Comparison of ENCODE assay signal across 33 cellular contexts in genomic region chr5:99116526-99116925, GRCh38.
"Had no signal": no experiment of that assay in that cellular context is flagged by ENCODE, and none has a peak within 500 bp of the region (broad histone marks: within the 10 kb centered on the region; RNA-seq: fewer than 3 reads in every experiment).

No MANE protein-coding gene starts in this region.

- H3K4me1 ChIP-seq: adrenal gland, ascending aorta, body of pancreas, breast epithelium had no signal

- H3K27ac ChIP-seq: adrenal gland, ascending aorta, body of pancreas, brain microvascular endothelial cell, breast epithelium, cardiac muscle cell had no signal

- H3K4me3 ChIP-seq: adrenal gland, ascending aorta, body of pancreas, breast epithelium, cardiac muscle cell had no signal

- H3K9me3 ChIP-seq: adrenal gland, ascending aorta, body of pancreas, breast epithelium had no signal

- DNase-seq: activated effector memory CD4-positive, alpha-beta T cell treated with anti-CD3 and anti-CD28 coated beads, Interleukin-2, amount 50 U/mL, for 16 hours; activated effector memory CD4-positive, alpha-beta T cell treated with Interleukin-2 at 50 U/mL for 16 hours; activated gamma-delta T cell; activated gamma-delta T cell treated with Interleukin-2 at 50 U/mL for 16 hours; activated naive CD4-positive, alpha-beta T cell; activated naive CD4-positive, alpha-beta T cell treated with anti-CD3 and anti-CD28 coated beads for 36 hours; activated naive CD4-positive, alpha-beta T cell treated with anti-CD3 and anti-CD28 coated beads, Interleukin-2, amount 10 ng/mL, durations not matched to agents 7 days and 5 days; activated naive CD4-positive, alpha-beta T cell treated with anti-CD3 and anti-CD28 coated beads, Interleukin-2, amount 50 U/mL, for 16 hours; activated naive CD4-positive, alpha-beta T cell treated with Interleukin-2 at 50 U/mL for 16 hours; activated naive CD8-positive, alpha-beta T cell treated with anti-CD3 and anti-CD28 coated beads for 36 hours; activated naive CD8-positive, alpha-beta T cell treated with anti-CD3 and anti-CD28 coated beads, Interleukin-2, amount 10 ng/mL, durations not matched to agents 7 days and 5 days; activated naive CD8-positive, alpha-beta T cell treated with anti-CD3 and anti-CD28 coated beads, Interleukin-2, amount 50 U/mL, for 24 hours; activated T-cell treated with anti-CD3 and anti-CD28 coated beads, Interleukin-2, amount 50 U/mL, for 24 hours; activated T-cell treated with anti-CD3 and anti-CD28 coated beads, Interleukin-2, amount 50 U/mL, for 4 hours; activated T-cell treated with anti-CD3 and anti-CD28 coated beads, Interleukin-2, amount 50 U/mL, for 48 hours; activated T-cell treated with anti-CD3 and anti-CD28 coated beads, Interleukin-2, amount 50 U/mL, for 72 hours; adrenal gland; amniotic stem cell; amygdala; anterior cingulate cortex; aorta; body of pancreas; brain microvascular endothelial cell; caudate nucleus; central memory CD4-positive, alpha-beta T cell; cerebellar nuclear complex had no signal

- ATAC-seq: activated naive CD4-positive, alpha-beta T cell treated with anti-CD3 and anti-CD28 coated beads, Interleukin-2, amount 50 U/mL, for 72 hours; activated naive CD8-positive, alpha-beta T cell treated with anti-CD3 and anti-CD28 coated beads, Interleukin-2, amount 50 U/mL, for 24 hours; activated T-cell treated with anti-CD3 and anti-CD28 coated beads, Interleukin-2, amount 50 U/mL, for 4 hours; activated T-cell treated with anti-CD3 and anti-CD28 coated beads, Interleukin-2, amount 50 U/mL, for 72 hours; activated T-helper 17 cell treated with anti-CD3 and anti-CD28 coated beads, Interleukin-2, amount 50 U/mL, for 72 hours; body of pancreas had no signal

- H3K36me3 ChIP-seq: adrenal gland, ascending aorta, brain microvascular endothelial cell, breast epithelium, cardiac muscle cell had no signal

- H3K27me3 ChIP-seq: adrenal gland, ascending aorta, body of pancreas, brain microvascular endothelial cell, breast epithelium, cardiac muscle cell had no signal

- FAIRE-seq: astrocyte, bronchial epithelial cell had no signal
